1 cellular context compared by ENCODE assay signal in genomic region chr5:34007675-34008600, GRCh38.
TF ChIP-seq lines count a peak whose summit lies in the region.

Gene AMACR (minus strand): TSS chr5:34008050. CDS start chr5:34008019, 31 bp downstream.

TF ChIP-seq in HepG2, 621 proteins besides CTCF, POLR2A, EP300 and RAD21 (continued from another document and continues in another):
- TF ChIP-seq, protein P1, sequence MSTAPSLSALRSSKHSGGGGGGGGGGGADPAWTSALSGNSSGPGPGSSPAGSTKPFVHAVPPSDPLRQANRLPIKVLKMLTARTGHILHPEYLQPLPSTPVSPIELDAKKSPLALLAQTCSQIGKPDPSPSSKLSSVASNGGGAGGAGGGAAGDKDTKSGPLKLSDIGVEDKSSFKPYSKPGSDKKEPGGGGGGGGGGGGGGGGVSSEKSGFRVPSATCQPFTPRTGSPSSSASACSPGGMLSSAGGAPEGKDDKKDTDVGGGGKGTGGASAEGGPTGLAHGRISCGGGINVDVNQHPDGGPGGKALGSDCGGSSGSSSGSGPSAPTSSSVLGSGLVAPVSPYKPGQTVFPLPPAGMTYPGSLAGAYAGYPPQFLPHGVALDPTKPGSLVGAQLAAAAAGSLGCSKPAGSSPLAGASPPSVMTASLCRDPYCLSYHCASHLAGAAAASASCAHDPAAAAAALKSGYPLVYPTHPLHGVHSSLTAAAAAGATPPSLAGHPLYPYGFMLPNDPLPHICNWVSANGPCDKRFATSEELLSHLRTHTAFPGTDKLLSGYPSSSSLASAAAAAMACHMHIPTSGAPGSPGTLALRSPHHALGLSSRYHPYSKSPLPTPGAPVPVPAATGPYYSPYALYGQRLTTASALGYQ (CRISPR knock-in tag; IDR thresholded peaks at IDR 0.05), result no peak; the same call in none of the 2 replicates
- no peak; the same call in 1 of the 2 replicates for TF ChIP-seq ARNTL (CRISPR knock-in tag; IDR thresholded peaks at IDR 0.05)
- TF ChIP-seq SPEN (CRISPR knock-in tag; IDR thresholded peaks at IDR 0.05; ENCODE audit: low read depth), result peak; percentile 74
- no peak for TF ChIP-seq ETV6 (CRISPR knock-in tag; conservative IDR thresholded peaks at IDR 0.05)
- TF ChIP-seq ELF1 (CRISPR knock-in tag; IDR thresholded peaks at IDR 0.05), result 0 out of 2 replicates have a peak, but pooled peaks have one; percentile 35
- TF ChIP-seq ZNF784 (CRISPR knock-in tag; IDR thresholded peaks at IDR 0.05; ENCODE audit: borderline replicate concordance), result peak; percentile 96; the same call in 1 of the 2 replicates
- no peak for TF ChIP-seq PRDM4 (CRISPR knock-in tag; IDR thresholded peaks at IDR 0.05; ENCODE audit: borderline replicate concordance)
- TF ChIP-seq STAG1 (CRISPR knock-in tag; IDR thresholded peaks at IDR 0.05), result peak; percentile 38; the same call in 1 of the 2 replicates
- TF ChIP-seq, protein P2, sequence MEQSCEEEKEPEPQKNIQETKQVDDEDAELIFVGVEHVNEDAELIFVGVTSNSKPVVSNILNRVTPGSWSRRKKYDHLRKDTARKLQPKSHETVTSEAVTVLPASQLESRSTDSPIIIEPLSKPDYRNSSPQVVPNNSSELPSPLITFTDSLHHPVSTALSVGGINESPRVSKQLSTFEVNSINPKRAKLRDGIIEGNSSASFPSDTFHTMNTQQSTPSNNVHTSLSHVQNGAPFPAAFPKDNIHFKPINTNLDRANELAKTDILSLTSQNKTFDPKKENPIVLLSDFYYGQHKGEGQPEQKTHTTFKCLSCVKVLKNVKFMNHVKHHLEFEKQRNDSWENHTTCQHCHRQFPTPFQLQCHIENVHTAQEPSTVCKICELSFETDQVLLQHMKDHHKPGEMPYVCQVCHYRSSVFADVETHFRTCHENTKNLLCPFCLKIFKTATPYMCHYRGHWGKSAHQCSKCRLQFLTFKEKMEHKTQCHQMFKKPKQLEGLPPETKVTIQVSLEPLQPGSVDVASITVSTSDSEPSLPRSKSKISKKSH (CRISPR knock-in tag; IDR thresholded peaks at IDR 0.05; ENCODE audit: borderline replicate concordance), result 0 out of 2 replicates have a peak, but pooled peaks have one; percentile 70
- TF ChIP-seq NFE2L2 (IDR thresholded peaks at IDR 0.05; ENCODE audit: low read length), result no peak
- TF ChIP-seq NFIC (IDR thresholded peaks at IDR 0.05; ENCODE audit: low read length), result peak; percentile 21; the same call in 1 of the 2 replicates
- TF ChIP-seq NR1H2 (CRISPR knock-in tag; IDR thresholded peaks at IDR 0.05; ENCODE audit: borderline replicate concordance, low read depth), result no peak
- TF ChIP-seq FUBP1 (CRISPR knock-in tag; IDR thresholded peaks at IDR 0.05; ENCODE audit: borderline replicate concordance), result no peak
- no peak for TF ChIP-seq ZNF234 (CRISPR knock-in tag; conservative IDR thresholded peaks at IDR 0.05)
- TF ChIP-seq, protein P3, sequence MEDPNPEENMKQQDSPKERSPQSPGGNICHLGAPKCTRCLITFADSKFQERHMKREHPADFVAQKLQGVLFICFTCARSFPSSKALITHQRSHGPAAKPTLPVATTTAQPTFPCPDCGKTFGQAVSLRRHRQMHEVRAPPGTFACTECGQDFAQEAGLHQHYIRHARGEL (CRISPR knock-in tag; IDR thresholded peaks at IDR 0.05), result no peak
- TF ChIP-seq, protein P4, sequence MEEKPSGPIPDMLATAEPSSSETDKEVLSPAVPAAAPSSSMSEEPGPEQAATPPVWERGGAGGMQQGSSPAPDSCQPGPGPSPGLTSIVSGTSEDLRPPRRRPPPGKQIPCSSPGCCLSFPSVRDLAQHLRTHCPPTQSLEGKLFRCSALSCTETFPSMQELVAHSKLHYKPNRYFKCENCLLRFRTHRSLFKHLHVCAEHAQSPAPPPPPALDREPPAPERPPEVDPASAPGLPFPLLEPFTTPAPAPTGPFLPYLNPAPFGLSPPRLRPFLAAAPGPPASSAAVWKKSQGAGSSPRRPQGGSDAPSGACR (CRISPR knock-in tag; IDR thresholded peaks at IDR 0.05), result peak; percentile 78; the same call in 1 of the 2 replicates
- TF ChIP-seq ZNF274 (CRISPR knock-in tag; IDR thresholded peaks at IDR 0.05), result peak; percentile 92
- TF ChIP-seq KAT8 (CRISPR knock-in tag; IDR thresholded peaks at IDR 0.05), result peak; percentile 77
- TF ChIP-seq ATF4 (CRISPR knock-in tag; IDR thresholded peaks at IDR 0.05), result 0 out of 4 replicates have a peak, but pooled peaks of 1 of the 2 experiments have one; percentile 32
- TF ChIP-seq TGIF2 (CRISPR knock-in tag; IDR thresholded peaks at IDR 0.05), result no peak
- TF ChIP-seq, protein P5, sequence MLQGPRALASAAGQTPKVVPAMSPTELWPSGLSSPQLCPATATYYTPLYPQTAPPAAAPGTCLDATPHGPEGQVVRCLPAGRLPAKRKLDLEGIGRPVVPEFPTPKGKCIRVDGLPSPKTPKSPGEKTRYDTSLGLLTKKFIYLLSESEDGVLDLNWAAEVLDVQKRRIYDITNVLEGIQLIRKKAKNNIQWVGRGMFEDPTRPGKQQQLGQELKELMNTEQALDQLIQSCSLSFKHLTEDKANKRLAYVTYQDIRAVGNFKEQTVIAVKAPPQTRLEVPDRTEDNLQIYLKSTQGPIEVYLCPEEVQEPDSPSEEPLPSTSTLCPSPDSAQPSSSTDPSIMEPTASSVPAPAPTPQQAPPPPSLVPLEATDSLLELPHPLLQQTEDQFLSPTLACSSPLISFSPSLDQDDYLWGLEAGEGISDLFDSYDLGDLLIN (CRISPR knock-in tag; IDR thresholded peaks at IDR 0.05; ENCODE audit: borderline replicate concordance), result no peak
- no peak for TF ChIP-seq ZNF180 (CRISPR knock-in tag; IDR thresholded peaks at IDR 0.05; ENCODE audit: borderline replicate concordance, low read depth)
- no peak for TF ChIP-seq RERE (CRISPR knock-in tag; IDR thresholded peaks at IDR 0.05; ENCODE audit: low read depth)
- peak; percentile 63 for TF ChIP-seq HNRNPK (IDR thresholded peaks at IDR 0.05; ENCODE audit: low read depth, low read length, poor library complexity, severe bottlenecking)
- TF ChIP-seq GRHL1 (CRISPR knock-in tag; conservative IDR thresholded peaks at IDR 0.05), result no peak
- no peak for TF ChIP-seq ZNF7 (CRISPR knock-in tag; IDR thresholded peaks at IDR 0.05)
- TF ChIP-seq TRIM24 (CRISPR knock-in tag; IDR thresholded peaks at IDR 0.05), result no peak
- peak; percentile 13; the same call in 1 of the 2 replicates for TF ChIP-seq ZSCAN9 (CRISPR knock-in tag; IDR thresholded peaks at IDR 0.05; ENCODE audit: borderline replicate concordance)
- no peak for TF ChIP-seq SUZ12 (IDR thresholded peaks at IDR 0.05; ENCODE audit: low read depth, low read length)
- TF ChIP-seq, protein P6, sequence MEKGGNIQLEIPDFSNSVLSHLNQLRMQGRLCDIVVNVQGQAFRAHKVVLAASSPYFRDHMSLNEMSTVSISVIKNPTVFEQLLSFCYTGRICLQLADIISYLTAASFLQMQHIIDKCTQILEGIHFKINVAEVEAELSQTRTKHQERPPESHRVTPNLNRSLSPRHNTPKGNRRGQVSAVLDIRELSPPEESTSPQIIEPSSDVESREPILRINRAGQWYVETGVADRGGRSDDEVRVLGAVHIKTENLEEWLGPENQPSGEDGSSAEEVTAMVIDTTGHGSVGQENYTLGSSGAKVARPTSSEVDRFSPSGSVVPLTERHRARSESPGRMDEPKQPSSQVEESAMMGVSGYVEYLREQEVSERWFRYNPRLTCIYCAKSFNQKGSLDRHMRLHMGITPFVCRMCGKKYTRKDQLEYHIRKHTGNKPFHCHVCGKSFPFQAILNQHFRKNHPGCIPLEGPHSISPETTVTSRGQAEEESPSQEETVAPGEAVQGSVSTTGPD (CRISPR knock-in tag; IDR thresholded peaks at IDR 0.05), result no peak
- no peak for TF ChIP-seq CBX2 (IDR thresholded peaks at IDR 0.05; ENCODE audit: low read depth, low read length)
- no peak for TF ChIP-seq CBX2 (CRISPR knock-in tag; IDR thresholded peaks at IDR 0.05; ENCODE audit: low read depth)
- peak; percentile 81; the same call in 1 of the 2 replicates for TF ChIP-seq RXRA (CRISPR knock-in tag; IDR thresholded peaks at IDR 0.05)
